In genomic region chr18:62282188-62282629, GRCh38 we compare ENCODE assay signal across 10 cellular contexts. TPM values are rescaled to one million over a fixed set of nuclear protein-coding genes. Genes with fewer than 3 reads are reported as not detected.
A peak's percentile ranks its signal among the peaks of the same experiment; 100 is the strongest.
DNase-seq lines count a peak whose midpoint lies in the region; ATAC-seq and TF ChIP-seq lines count a peak whose summit lies in the region.
"Had no signal": no experiment of that assay in that cellular context is flagged by ENCODE, and none has a peak within 500 bp of the region (broad histone marks: within the 10 kb centered on the region; RNA-seq: fewer than 3 reads in every experiment).

No MANE protein-coding gene starts in this region.

- H3K27me3 ChIP-seq in suprapubic skin (no peaks in the 10 kb centered on the region), sigmoid colon (no peaks in the 10 kb centered on the region)
- H3K27me3 ChIP-seq: spleen had no signal

- no peak for ATAC-seq in GM21528 (IDR thresholded peaks at IDR 0.05; ENCODE audit: low FRiP score, unreplicated experiment)

- TF ChIP-seq EP300 in suprapubic skin (IDR thresholded peaks at IDR 0.05) (no peak), sigmoid colon (IDR thresholded peaks at IDR 0.05) (no peak)

- TF ChIP-seq CTCF in suprapubic skin (IDR thresholded peaks at IDR 0.05) (no peak), sigmoid colon (IDR thresholded peaks at IDR 0.05) (no peak)

- H3K4me1 ChIP-seq in suprapubic skin, result peaks cover 8% of the 10 kb centered on the region
- H3K4me1 ChIP-seq in sigmoid colon, result peaks cover 0 to 16% (median 7%) of the 10 kb centered on the region in 4 donors

- H3K9me3 ChIP-seq in suprapubic skin (no peaks in the 10 kb centered on the region), sigmoid colon (no peaks in the 10 kb centered on the region)
- H3K9me3 ChIP-seq: spleen had no signal

- WGBS in suprapubic skin, result 52% methylated on average over 2 of the region's 2 CpGs
- WGBS in sigmoid colon, 2 donors, result 84 to 93% methylated on average over 2 of the region's 2 CpGs

- H3K4me3 ChIP-seq in suprapubic skin, result no peak overlapping the region
- H3K4me3 ChIP-seq in sigmoid colon, result no peak overlapping the region
- H3K4me3 ChIP-seq: spleen had no signal

- DNase-seq in AG20443 (ENCODE audit: low spot score) (peak; percentile 44), HS-27A (ENCODE audit: low read depth) (peak; percentile 38), astrocyte of the hippocampus (ENCODE audit: low read depth, low spot score) (peak; percentile 63), myocyte (ENCODE audit: low read depth) (peak; percentile 9), suprapubic skin (ENCODE audit: low spot score in 2 of 2) (no peak), sigmoid colon (no peak)
- no peak for DNase-seq in stimulated activated CD4-positive, alpha-beta T cell treated with anti-CD3 and anti-CD28 coated beads, Interleukin-4, amount 100 ng/mL, for 4 hours
- DNase-seq: naive B cell, spleen had no signal

- TF ChIP-seq POLR2A in suprapubic skin (IDR thresholded peaks at IDR 0.05) (no peak), sigmoid colon (IDR thresholded peaks at IDR 0.05) (no peak)

- H3K36me3 ChIP-seq in suprapubic skin, result peaks cover 20% of the 10 kb centered on the region
- H3K36me3 ChIP-seq in sigmoid colon, result peaks cover 0 to 43% (median 4%) of the 10 kb centered on the region in 4 donors

- H3K27ac ChIP-seq in suprapubic skin (no peak overlapping the region), sigmoid colon (peak overlapping the region in 1 of 4 donors; percentile 27)

- intact Hi-C loops in sigmoid colon (cut with DNase I), result no loop called here

RNA-seq across cellular contexts. Expression of gene TNFRSF11A, which starts 42.9 kb away (rescaled TPM):
- total RNA-seq in myocyte (not detected in 2 replicates), suprapubic skin (10 to 100 TPM in 1 of 4 donors, 1 to 10 TPM in 3; 4.8 to 15.4 (median 5.9) TPM), sigmoid colon (1 to 10 TPM; 2.1 to 6.1 (median 4.3) TPM)
- not detected for polyA plus RNA-seq in myocyte (2012)
- 10 to 100 TPM in 1 of 3 donors, 1 to 10 TPM in 2; 2.4 to 19.9 (median 2.8) TPM for polyA plus RNA-seq in sigmoid colon

Comparison
In these comparisons a context has a peak if more than half of its experiments do, and no peak if none do; other contexts are left out.
1. DNase-seq: peak in AG20443 (single experiment), HS-27A (single experiment), astrocyte of the hippocampus (single experiment) and myocyte (single experiment); none in suprapubic skin (0 of 2), sigmoid colon (single experiment) and stimulated activated CD4-positive, alpha-beta T cell treated with anti-CD3 and anti-CD28 coated beads, Interleukin-4, amount 100 ng/mL, for 4 hours (0 of 2).